Comparison of ENCODE assay signal across 8 cellular contexts in the genomic region with DNA sequence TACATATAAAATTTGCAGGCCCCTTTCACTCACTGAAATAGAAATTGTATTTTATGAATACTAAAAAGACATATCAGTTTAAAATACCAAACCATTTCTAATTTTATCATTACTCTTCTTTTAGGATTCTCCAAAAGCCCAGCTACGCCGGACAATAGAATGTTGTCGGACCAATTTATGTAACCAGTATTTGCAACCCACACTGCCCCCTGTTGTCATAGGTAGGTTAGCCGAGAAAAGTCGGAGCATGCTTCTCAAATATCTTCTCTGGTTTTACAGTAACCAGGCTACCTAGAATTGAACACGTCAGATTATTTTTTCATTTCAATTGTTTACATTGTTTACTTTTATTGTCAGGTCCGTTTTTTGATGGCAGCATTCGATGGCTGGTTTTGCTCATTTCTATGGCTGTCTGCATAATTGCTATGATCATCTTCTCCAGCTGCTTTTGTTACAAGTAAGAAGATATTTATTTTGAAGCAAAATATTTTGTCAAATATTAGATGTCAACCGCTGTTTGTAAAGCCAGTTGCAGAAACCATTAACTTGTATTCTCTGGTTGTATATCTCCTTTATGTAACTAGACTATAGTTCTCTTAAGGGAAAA. TPM values are rescaled to one million over a fixed set of nuclear protein-coding genes. Genes with fewer than 3 reads are reported as not detected.
A peak's percentile ranks its signal among the peaks of the same experiment; 100 is the strongest.
DNase-seq lines count a peak whose midpoint lies in the region; ATAC-seq, FAIRE-seq and TF ChIP-seq lines count a peak whose summit lies in the region.

No MANE protein-coding gene starts in this region.

- TF ChIP-seq CTCF in kidney (IDR thresholded peaks at IDR 0.05; ENCODE audit: borderline replicate concordance, extremely low read depth, insufficient read depth): peak; percentile 69

- intact Hi-C loops in kidney (cut with DNase I): loop anchor here (5.0 kb wide), 1 partner anchor 207 kb away; no protein-coding TSS in a partner anchor

- H3K27ac ChIP-seq in kidney (ENCODE audit: low read depth in 2 of 2, low read length in 2 of 2): no peak overlapping the region

- H3K36me3 ChIP-seq in kidney (ENCODE audit: control insufficient read depth in 1 of 2, insufficient read depth in 2 of 2, low read length in 2 of 2): peaks cover 0 to 2% of the 10 kb centered on the region in 2 donors

- no peak overlapping the region for H3K9ac ChIP-seq in kidney (ENCODE audit: low read length in 2 of 2)

- ATAC-seq in GM19463 (IDR thresholded peaks at IDR 0.05; ENCODE audit: unreplicated experiment): no peak

- H3K4me1 ChIP-seq in kidney (ENCODE audit: control insufficient read depth in 1 of 2, insufficient read depth in 1 of 2, low read depth in 1 of 2, low read length in 2 of 2): no peaks in the 10 kb centered on the region

- H3K4me3 ChIP-seq in kidney (ENCODE audit: low read length in 2 of 2): no peak overlapping the region

- DNase-seq in NCI-H2081 (lab: John Stamatoyannopoulos, UW): peak; percentile 48 to 53
- DNase-seq in NCI-H2081 treated with DMSO at 0.1 percent for 48 hours (lab: John Stamatoyannopoulos, UW): no peak
- DNase-seq in KG1 (lab: John Stamatoyannopoulos, UW): peak; percentile 38
- DNase-seq in SKM-1 (lab: John Stamatoyannopoulos, UW; ENCODE audit: unreplicated experiment): peak; percentile 9
- peak; percentile 14 for DNase-seq in central memory CD4-positive, alpha-beta T cell
- no peak for DNase-seq in kidney
- DNase-seq in stimulated activated CD4-positive, alpha-beta T cell treated with anti-CD3 and anti-CD28 coated beads, Interleukin-2, amount 100 ng/mL, for 24 hours: peak; percentile 28 to 43

- FAIRE-seq in kidney (lab: Jason Lieb, UNC): peak; percentile 98

- no peaks in the 10 kb centered on the region for H3K9me3 ChIP-seq in kidney (ENCODE audit: control insufficient read depth in 1 of 2, low read length in 2 of 2)

RNA-seq across cellular contexts. Expression of a gene that starts 57.6 kb away (rescaled TPM):
- total RNA-seq in kidney: 65.9 TPM
- polyA plus RNA-seq in kidney (ENCODE audit: insufficient read depth, low read depth, low replicate concordance): 19.9 TPM

RNA-seq across cellular contexts. Expression of a gene that starts 58.6 kb away (rescaled TPM):
- total RNA-seq in kidney: 41.3 TPM
- 92.8 TPM for polyA plus RNA-seq in kidney (ENCODE audit: insufficient read depth, low read depth, low replicate concordance)

Comparison
In these comparisons a context has a peak if more than half of its experiments do, and no peak if none do; other contexts are left out.
1. DNase-seq: peak in NCI-H2081 (2 of 2), KG1 (single experiment), SKM-1 (single experiment), central memory CD4-positive, alpha-beta T cell (single experiment) and stimulated activated CD4-positive, alpha-beta T cell treated with anti-CD3 and anti-CD28 coated beads, Interleukin-2, amount 100 ng/mL, for 24 hours (2 of 2); none in NCI-H2081 treated with DMSO at 0.1 percent for 48 hours (single experiment) and kidney (single experiment).